9 cellular contexts compared by ENCODE assay signal in genomic region chr1:26237230-26237966, GRCh38. TPM values are rescaled to one million over a fixed set of nuclear protein-coding genes. Genes with fewer than 3 reads are reported as not detected.
DNase-seq lines count a peak whose midpoint lies in the region; ATAC-seq and TF ChIP-seq lines count a peak whose summit lies in the region.
"Had no signal": no experiment of that assay in that cellular context is flagged by ENCODE, and none has a peak within 500 bp of the region (broad histone marks: within the 10 kb centered on the region; RNA-seq: fewer than 3 reads in every experiment).

No MANE protein-coding gene starts in this region.

- intact Hi-C loops in Right ventricle myocardium superior (cut with DNase I) (no loop called here), PC-9 (cut with micrococcal nuclease; ENCODE audit: unreplicated experiment) (loop anchor here (5.0 kb wide), 2 partner anchors 40 to 125 kb away; no protein-coding TSS in a partner anchor), mucosa of descending colon (cut with DNase I, micrococcal nuclease) (no loop called here)

- BruUV-seq in PC-9 (replicated peaks; lab: Mats Ljungman, UMichigan): no TSS peak

- H3K79me2 ChIP-seq in PC-9 (ENCODE audit: low read depth): peaks cover 69% of the 10 kb centered on the region

- TF ChIP-seq CTCF in right atrium auricular region (IDR thresholded peaks at IDR 0.05): no peak
- no peak for TF ChIP-seq CTCF in PC-9 (conservative IDR thresholded peaks at IDR 0.05)
- TF ChIP-seq CTCF in mucosa of descending colon (IDR thresholded peaks at IDR 0.05): no peak
- TF ChIP-seq CTCF in RWPE1 (conservative IDR thresholded peaks at IDR 0.05; ENCODE audit: low read depth): no peak

- H3K36me3 ChIP-seq in right atrium auricular region (peaks cover 3% of the 10 kb centered on the region), PC-9 (ENCODE audit: low read depth) (peaks cover 20% of the 10 kb centered on the region), mucosa of descending colon (ENCODE audit: low read depth) (no peaks in the 10 kb centered on the region)

- peaks cover 0 to 26% (median 1%) of the 10 kb centered on the region in 3 donors for H3K36me3 Mint-ChIP-seq in naive thymus-derived CD8-positive, alpha-beta T cell

- H3K9me3 ChIP-seq in right atrium auricular region: no peaks in the 10 kb centered on the region
- H3K9me3 ChIP-seq in PC-9 (ENCODE audit: insufficient read depth, low read depth): no peaks in the 10 kb centered on the region
- no peaks in the 10 kb centered on the region for H3K9me3 ChIP-seq in mucosa of descending colon

- H2AFZ ChIP-seq in PC-9: no peak overlapping the region

- H3K4me3 Mint-ChIP-seq in naive thymus-derived CD8-positive, alpha-beta T cell: no peak overlapping the region

- H3K9me3 Mint-ChIP-seq in naive thymus-derived CD8-positive, alpha-beta T cell: no peaks in the 10 kb centered on the region

- peaks cover 20 to 40% (median 35%) of the 10 kb centered on the region in 4 donors for H3K4me1 Mint-ChIP-seq in naive thymus-derived CD8-positive, alpha-beta T cell

- H3F3A ChIP-seq in PC-9 (ENCODE audit: insufficient read depth, low read depth): no peaks in the 10 kb centered on the region

- no peaks in the 10 kb centered on the region; the same call in 1 of the 2 replicates for H4K20me1 ChIP-seq in PC-9 (ENCODE audit: insufficient read depth)

- ATAC-seq in Right ventricle myocardium superior (ENCODE audit: poor library complexity) (no peak), mucosa of descending colon (no peak)
- no peak for ATAC-seq in naive thymus-derived CD8-positive, alpha-beta T cell

- peak overlapping the region; percentile 85 for H3K4me2 ChIP-seq in PC-9

- no peak for DNase-seq in right atrium auricular region (ENCODE audit: low spot score)
- no peak for DNase-seq in Right ventricle myocardium superior
- peak in 1 of 2 experiments; percentile 46 for DNase-seq in PC-9
- DNase-seq in mucosa of descending colon: no peak
- DNase-seq in RWPE1 (ENCODE audit: low spot score): no peak
- DNase-seq in naive thymus-derived CD8-positive, alpha-beta T cell: no peak

- POLR2A ChIA-PET in PC-9 (lab: Charles Lee; ENCODE audit: unreplicated experiment): interaction anchor here (0.6 kb wide), 2 partner anchors 140 to 235 kb away, joined by 3 to 7 read pairs; partner anchors contain the start of gene HMGN2
- POLR2A ChIA-PET in RWPE1 (lab: Yijun Ruan, JAX; ENCODE audit: low non-redundant PET): interaction anchor here (0.6 to 1.0 kb wide), 2 partner anchors 9 to 13 kb away, joined by 9 to 10 read pairs; no protein-coding TSS in a partner anchor
- POLR2A ChIA-PET in naive thymus-derived CD8-positive, alpha-beta T cell (lab: Charles Lee): interaction anchor here (0.6 kb wide), 1 partner anchor 146 kb away, joined by 4 read pairs; no protein-coding TSS in a partner anchor

- H3K27me3 Mint-ChIP-seq in naive thymus-derived CD8-positive, alpha-beta T cell: no peaks in the 10 kb centered on the region

- H3K27me3 ChIP-seq in right atrium auricular region (no peaks in the 10 kb centered on the region), PC-9 (ENCODE audit: insufficient read depth, low read depth) (no peaks in the 10 kb centered on the region)

- H3K4me3 ChIP-seq in right atrium auricular region (no peak overlapping the region), PC-9 (peak overlapping the region; percentile 10; the same call in 1 of the 2 replicates), mucosa of descending colon (no peak overlapping the region)
- H3K4me3 ChIP-seq: lung had no signal

- CTCF ChIA-PET in PC-9 (lab: Charles Lee): interaction anchor here (0.6 to 0.9 kb wide), 3 partner anchors 84 to 484 kb away, joined by 3 read pairs; no protein-coding TSS in a partner anchor
- CTCF ChIA-PET in RWPE1 (lab: Yijun Ruan, JAX): interaction anchor here (0.5 to 1.3 kb wide), 4 partner anchors 38 to 159 kb away, joined by 3 to 9 read pairs (median 4); no protein-coding TSS in a partner anchor

- peak overlapping the region; percentile 17 to 20 for H3K27ac ChIP-seq in right atrium auricular region
- peak overlapping the region; percentile 58 for H3K27ac ChIP-seq in PC-9
- H3K27ac ChIP-seq in cingulate gyrus (ENCODE audit: low read depth, low read length): peak overlapping the region; percentile 47
- peak overlapping the region; percentile 5 for H3K27ac ChIP-seq in temporal lobe (ENCODE audit: low read depth, low read length)
- H3K27ac ChIP-seq in RWPE1: no peak overlapping the region

- H3K27ac Mint-ChIP-seq in naive thymus-derived CD8-positive, alpha-beta T cell: no peak overlapping the region

- H3K4me1 ChIP-seq in right atrium auricular region: peaks cover 0 to 21% of the 10 kb centered on the region in 2 donors
- peaks cover 31% of the 10 kb centered on the region for H3K4me1 ChIP-seq in PC-9 (replicated peaks; ENCODE audit: insufficient read depth)
- H3K4me1 ChIP-seq in mucosa of descending colon (ENCODE audit: low read depth): peaks cover 6% of the 10 kb centered on the region

- no peaks in the 10 kb centered on the region for H3K9me2 ChIP-seq in PC-9 (ENCODE audit: insufficient read depth)

RNA-seq across cellular contexts. Expression of gene CEP85, which starts 3.4 kb away (rescaled TPM):
- total RNA-seq in right atrium auricular region (100 to 1,000 TPM in 1 of 2 donors, 10 to 100 TPM in 1; 31.2 to 104 TPM), Right ventricle myocardium superior (82.5 TPM), PC-9 (2021) (34.0 and 42.5 TPM in 2 replicates), temporal lobe (11.3 TPM), mucosa of descending colon (10 to 100 TPM; 10.7 to 15.9 (median 15.6) TPM)
- total RNA-seq in naive thymus-derived CD8-positive, alpha-beta T cell: 10 to 100 TPM; 18.8 to 21.9 TPM
- 1 to 10 TPM; 3.9 to 9.8 (median 5.1) TPM for polyA plus RNA-seq in naive thymus-derived CD8-positive, alpha-beta T cell

RNA-seq across cellular contexts. Expression of gene SH3BGRL3, which starts 42.5 kb away (rescaled TPM):
- total RNA-seq in right atrium auricular region: 10 to 100 TPM; 24.8 to 66.0 TPM
- 33.9 TPM for total RNA-seq in Right ventricle myocardium superior
- 168 and 206 TPM in 2 replicates for total RNA-seq in PC-9 (2021)
- 6.4 TPM for total RNA-seq in temporal lobe
- total RNA-seq in mucosa of descending colon: 100 to 1,000 TPM; 156 to 422 (median 385) TPM
- total RNA-seq in naive thymus-derived CD8-positive, alpha-beta T cell: 100 to 1,000 TPM; 250 to 255 TPM
- polyA plus RNA-seq in naive thymus-derived CD8-positive, alpha-beta T cell: 100 to 1,000 TPM; 805 to 925 (median 916) TPM

RNA-seq across cellular contexts. Expression of gene CATSPER4, which starts 47.0 kb away (rescaled TPM):
- total RNA-seq in right atrium auricular region: not detected
- not detected for total RNA-seq in Right ventricle myocardium superior
- total RNA-seq in PC-9 (2021): 0.24 TPM in 1 of 2 replicates, not detected in the other
- not detected for total RNA-seq in temporal lobe
- total RNA-seq in mucosa of descending colon: not detected
- total RNA-seq in naive thymus-derived CD8-positive, alpha-beta T cell: not detected
- not detected for polyA plus RNA-seq in naive thymus-derived CD8-positive, alpha-beta T cell
- total RNA-seq: lung had no signal
- polyA plus RNA-seq: lung had no signal
